ENCODE assay signal across 29 cellular contexts in genomic region chr20:4508773-4509172, GRCh38.
DNase-seq lines count a peak whose midpoint lies in the region; ATAC-seq and TF ChIP-seq lines count a peak whose summit lies in the region.
"Had no signal": no experiment of that assay in that cellular context is flagged by ENCODE, and none has a peak within 500 bp of the region (broad histone marks: within the 10 kb centered on the region; RNA-seq: fewer than 3 reads in every experiment).

No MANE protein-coding gene starts in this region.

- H3K36me3 ChIP-seq in ACC112 (ENCODE audit: insufficient read depth, low read length), result no peaks in the 10 kb centered on the region
- H3K36me3 ChIP-seq in HUES48 (ENCODE audit: control insufficient read depth, insufficient read depth, low read length), result no peaks in the 10 kb centered on the region
- H3K36me3 ChIP-seq: cardiac muscle cell, colonic mucosa, HAP-1, ovary, tibial nerve had no signal

- 0 out of 2 replicates have a peak overlapping the region, but pooled peaks have one; percentile 9 for H3K4me3 Mint-ChIP-seq in WTC11
- H3K4me3 Mint-ChIP-seq: activated B cell treated with CpG ODN at 0.5 μM for 24 hours; natural killer cell treated with Interleukin-12 subunit alpha and Interleukin-12 subunit beta and Interleukin-15 and Interleukin-18, amount 100 ng/mL, for 72 hours had no signal

- H3K27me3 ChIP-seq in ACC112 (ENCODE audit: insufficient read depth, low read length) (no peaks in the 10 kb centered on the region), HUES48 (ENCODE audit: control insufficient read depth, insufficient read depth, low read length) (no peaks in the 10 kb centered on the region)
- H3K27me3 ChIP-seq: cardiac muscle cell, colonic mucosa, ovary, tibial nerve had no signal

- H2AFZ ChIP-seq in ACC112 (ENCODE audit: low read length, unreplicated experiment), result no peak overlapping the region

- H3K27me3 Mint-ChIP-seq in WTC11 (ENCODE audit: low read depth), result peaks cover 18% of the 10 kb centered on the region

- POLR2A ChIA-PET in WTC11 (lab: Charles Lee), result no interaction called here

- peaks cover 19% of the 10 kb centered on the region for H3K36me3 Mint-ChIP-seq in WTC11

- H3K27ac Mint-ChIP-seq in WTC11, result no peak overlapping the region
- H3K27ac Mint-ChIP-seq: activated B cell treated with CpG ODN at 0.5 μM for 24 hours; activated naive CD4-positive, alpha-beta T cell treated with anti-CD3 and anti-CD28 coated beads, Interleukin-2, amount 50 U/mL, for 72 hours; natural killer cell treated with Interleukin-12 subunit alpha and Interleukin-12 subunit beta and Interleukin-15 and Interleukin-18, amount 100 ng/mL, for 72 hours had no signal

- H3K4me1 ChIP-seq in ACC112 (ENCODE audit: control insufficient read depth, insufficient read depth, low read length, unreplicated experiment) (peaks cover 38% of the 10 kb centered on the region), HUES48 (ENCODE audit: control insufficient read depth, insufficient read depth, low read length) (peaks cover 26% of the 10 kb centered on the region)
- H3K4me1 ChIP-seq: colonic mucosa, HAP-1, tibial nerve had no signal

- no peak for TF ChIP-seq CTCF in WTC11 (IDR thresholded peaks at IDR 0.05)
- no peak for TF ChIP-seq CTCF in foreskin fibroblast (IDR thresholded peaks at IDR 0.05; ENCODE audit: low read depth, low read length)

- peaks cover 37% of the 10 kb centered on the region for H3K9me3 Mint-ChIP-seq in WTC11
- H3K9me3 Mint-ChIP-seq: activated naive CD4-positive, alpha-beta T cell treated with anti-CD3 and anti-CD28 coated beads, Interleukin-2, amount 50 U/mL, for 72 hours; natural killer cell treated with Interleukin-12 subunit alpha and Interleukin-12 subunit beta and Interleukin-15 and Interleukin-18, amount 100 ng/mL, for 72 hours had no signal

- H3K79me2 ChIP-seq in ACC112 (ENCODE audit: control insufficient read depth, insufficient read depth, low read length, unreplicated experiment), result no peaks in the 10 kb centered on the region

- H3K4me1 Mint-ChIP-seq in WTC11, result peaks cover 40% of the 10 kb centered on the region
- H3K4me1 Mint-ChIP-seq: activated B cell treated with CpG ODN at 0.5 μM for 24 hours had no signal

- no peak overlapping the region for H3K4me3 ChIP-seq in ACC112 (ENCODE audit: low read depth, low read length)
- no peak overlapping the region for H3K4me3 ChIP-seq in HUES48 (ENCODE audit: low read depth, low read length)
- H3K4me3 ChIP-seq in foreskin fibroblast (ENCODE audit: low read depth in 1 of 2, low read length in 2 of 2), result no peak overlapping the region
- H3K4me3 ChIP-seq: cardiac muscle cell, colonic mucosa, HAP-1, K562, ovary, tibial nerve had no signal

- H3K9ac ChIP-seq in HUES48 (ENCODE audit: low read depth, low read length), result no peak overlapping the region

- peaks cover 10% of the 10 kb centered on the region for H3K9me3 ChIP-seq in HUES48 (ENCODE audit: control insufficient read depth, insufficient read depth, low read length)
- H3K9me3 ChIP-seq: colonic mucosa, HAP-1, ovary had no signal

- no peak for DNase-seq in WTC11 (ENCODE audit: low spot score)
- peak; percentile 30 to 55 for DNase-seq in foreskin fibroblast
- no peak for DNase-seq in HUDEP-2 (lab: John Stamatoyannopoulos, UW; ENCODE audit: unreplicated experiment in 76 of 76)
- no peak for DNase-seq in NCI-H1105 treated with DMSO at 0.1 percent for 48 hours (lab: John Stamatoyannopoulos, UW)
- DNase-seq in NCI-H1694 treated with DMSO at 0.1 percent for 48 hours (lab: John Stamatoyannopoulos, UW), result no peak
- DNase-seq: ACHN; activated B cell treated with CpG ODN at 0.5 μM for 24 hours; activated CD4-positive, alpha-beta T cell treated with anti-CD3 and anti-CD28 coated beads, Interleukin-2, amount 50 U/mL, for 1 hour; activated effector memory CD4-positive, alpha-beta T cell treated with Interleukin-2 at 50 U/mL for 16 hours; activated T-cell treated with anti-CD3 and anti-CD28 coated beads, Interleukin-2, amount 50 U/mL, for 1 hour; amygdala; colonic mucosa; DMS 273 treated with DMSO at 0.1 percent for 48 hours; effector memory CD4-positive, alpha-beta T cell; NCI-H2029; NCI-H526 treated with DMSO at 0.1 percent for 48 hours; ovary; stimulated activated CD4-positive, alpha-beta T cell treated with anti-CD3 and anti-CD28 coated beads, Interleukin-15, amount 100 ng/mL, for 24 hours; stimulated activated CD4-positive, alpha-beta T cell treated with anti-CD3 and anti-CD28 coated beads, Interleukin-4, amount 100 ng/mL, for 4 hours had no signal

- CTCF ChIA-PET in WTC11 (lab: Charles Lee), result interaction anchor here (0.9 to 1.5 kb wide), 2 partner anchors 10 to 11 kb away, joined by 3 to 4 read pairs; no protein-coding TSS in a partner anchor

- 0 out of 2 replicates have a peak overlapping the region, but pooled peaks have one; percentile 90 for H3K27ac ChIP-seq in ACC112 (ENCODE audit: low read depth, low read length)
- H3K27ac ChIP-seq in HUES48 (ENCODE audit: low read depth, low read length), result peak overlapping the region; percentile 39
- H3K27ac ChIP-seq: cardiac muscle cell, colonic mucosa, ovary, tibial nerve had no signal

- peak; percentile 76 for ATAC-seq in WTC11
- ATAC-seq in HG03135 (IDR thresholded peaks at IDR 0.05; ENCODE audit: unreplicated experiment), result no peak
- ATAC-seq: activated naive CD4-positive, alpha-beta T cell treated with anti-CD3 and anti-CD28 coated beads, Interleukin-2, amount 50 U/mL, for 72 hours; K562; natural killer cell treated with Interleukin-12 subunit alpha and Interleukin-12 subunit beta and Interleukin-15 and Interleukin-18, amount 100 ng/mL, for 72 hours; Panc1 had no signal

TF ChIP-seq in WTC11, 78 proteins besides CTCF, POLR2A, EP300 and RAD21:
- TF ChIP-seq E2F5 (CRISPR knock-in tag; IDR thresholded peaks at IDR 0.05) (no peak), USF1 (CRISPR knock-in tag; IDR thresholded peaks at IDR 0.05) (no peak), ATF3 (CRISPR knock-in tag; conservative IDR thresholded peaks at IDR 0.05) (no peak), MLX (CRISPR knock-in tag; IDR thresholded peaks at IDR 0.05) (no peak), GRHL2 (CRISPR knock-in tag; IDR thresholded peaks at IDR 0.05; ENCODE audit: insufficient replicate concordance, severe bottlenecking) (no peak), E2F4 (CRISPR knock-in tag; IDR thresholded peaks at IDR 0.05; ENCODE audit: borderline replicate concordance, low read depth) (no peak), FOXJ3 (CRISPR knock-in tag; IDR thresholded peaks at IDR 0.05; ENCODE audit: borderline replicate concordance) (no peak), HMGA2 (CRISPR knock-in tag; IDR thresholded peaks at IDR 0.05) (no peak), ATF1 (CRISPR knock-in tag; IDR thresholded peaks at IDR 0.05) (no peak), NR3C1 (CRISPR knock-in tag; conservative IDR thresholded peaks at IDR 0.05; ENCODE audit: low read depth) (no peak), FOXP1 (CRISPR knock-in tag; IDR thresholded peaks at IDR 0.05; ENCODE audit: borderline replicate concordance) (no peak), ATF6 (CRISPR knock-in tag; IDR thresholded peaks at IDR 0.05) (no peak)

Comparison
In these comparisons a context has a peak if more than half of its experiments do, and no peak if none do; other contexts are left out.
1. DNase-seq: peak in foreskin fibroblast (2 of 2); none in WTC11 (single experiment), HUDEP-2 (0 of 76), NCI-H1105 treated with DMSO at 0.1 percent for 48 hours (single experiment) and NCI-H1694 treated with DMSO at 0.1 percent for 48 hours (single experiment).